In the genomic region with DNA sequence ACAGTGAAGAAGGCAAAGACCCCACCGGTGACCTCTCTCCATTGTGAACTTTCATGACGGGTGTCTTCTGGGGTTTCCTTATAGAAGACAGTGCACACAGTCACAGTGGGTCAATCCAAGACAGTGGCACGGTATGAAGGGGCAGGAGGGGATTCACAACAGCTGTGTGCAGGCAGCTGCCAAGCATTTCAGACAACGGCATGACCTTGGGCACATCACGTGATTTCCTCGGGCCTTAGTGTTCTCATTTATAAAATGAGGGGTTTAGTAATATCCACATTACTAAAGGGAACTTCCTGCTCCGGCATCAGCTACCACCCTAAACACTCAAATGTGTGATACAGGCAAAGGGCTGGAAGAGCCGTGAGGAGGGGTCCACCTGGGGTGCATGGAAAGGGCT, we compare ENCODE assay signal across 13 cellular contexts. TPM values are rescaled to one million over a fixed set of nuclear protein-coding genes. Genes with fewer than 3 reads are reported as not detected.
DNase-seq lines count a peak whose midpoint lies in the region; ATAC-seq and TF ChIP-seq lines count a peak whose summit lies in the region.
"Had no signal": no experiment of that assay in that cellular context is flagged by ENCODE, and none has a peak within 500 bp of the region (broad histone marks: within the 10 kb centered on the region; RNA-seq: fewer than 3 reads in every experiment).

No MANE protein-coding gene starts in this region.

- BruUV-seq in PC-9 (replicated peaks; lab: Mats Ljungman, UMichigan): no TSS peak

- H3K4me1 ChIP-seq in PC-9 (replicated peaks; ENCODE audit: insufficient read depth): peaks cover 49% of the 10 kb centered on the region
- H3K4me1 ChIP-seq in right atrium auricular region: no peaks in the 10 kb centered on the region
- H3K4me1 ChIP-seq in prostate gland (replicated peaks): peaks cover 29% of the 10 kb centered on the region

- no peak for TF ChIP-seq POLR2A in prostate gland (IDR thresholded peaks at IDR 0.05)

- CTCF ChIA-PET in PC-9 (lab: Charles Lee): no interaction called here

- H3K4me3 ChIP-seq in PC-9 (no peak overlapping the region), right atrium auricular region (no peak overlapping the region), prostate gland (no peak overlapping the region)
- H3K4me3 ChIP-seq: thoracic aorta had no signal

- peaks cover 61% of the 10 kb centered on the region; the same call in 1 of the 2 replicates for H3F3A ChIP-seq in PC-9 (ENCODE audit: insufficient read depth, low read depth)

- H4K20me1 ChIP-seq in PC-9 (ENCODE audit: insufficient read depth): no peaks in the 10 kb centered on the region

- intact Hi-C loops in PC-9 (cut with micrococcal nuclease; ENCODE audit: unreplicated experiment): no loop called here
- intact Hi-C loops in prostate gland (cut with DNase I): no loop called here

- H3K27me3 ChIP-seq in PC-9 (ENCODE audit: insufficient read depth, low read depth) (no peaks in the 10 kb centered on the region), right atrium auricular region (no peaks in the 10 kb centered on the region), prostate gland (replicated peaks; ENCODE audit: insufficient read depth) (no peaks in the 10 kb centered on the region)

- no peak overlapping the region for H2AFZ ChIP-seq in PC-9

- H3K79me2 ChIP-seq in PC-9 (ENCODE audit: low read depth): peaks cover 97% of the 10 kb centered on the region

- no peaks in the 10 kb centered on the region for H3K9me2 ChIP-seq in PC-9 (ENCODE audit: insufficient read depth)

- ATAC-seq in GM21723 (IDR thresholded peaks at IDR 0.05; ENCODE audit: unreplicated experiment) (no peak), GM19395 (IDR thresholded peaks at IDR 0.05; ENCODE audit: unreplicated experiment) (no peak), HG03520 (IDR thresholded peaks at IDR 0.05; ENCODE audit: unreplicated experiment) (no peak)
- ATAC-seq: HCT116 had no signal

- TF ChIP-seq CTCF in PC-9 (conservative IDR thresholded peaks at IDR 0.05): no peak
- TF ChIP-seq CTCF in right atrium auricular region (IDR thresholded peaks at IDR 0.05): no peak
- no peak for TF ChIP-seq CTCF in prostate gland (IDR thresholded peaks at IDR 0.05)

- WGBS in prostate gland: 73% methylated on average over 8 of the region's 8 CpGs

- peaks cover 35% of the 10 kb centered on the region for H3K36me3 ChIP-seq in PC-9 (ENCODE audit: low read depth)
- no peaks in the 10 kb centered on the region for H3K36me3 ChIP-seq in right atrium auricular region
- no peaks in the 10 kb centered on the region for H3K36me3 ChIP-seq in prostate gland
- H3K36me3 ChIP-seq: thoracic aorta had no signal

- peak; percentile 90 for DNase-seq in CD1c-positive myeloid dendritic cell (ENCODE audit: extremely low spot score)
- DNase-seq in PC-9: no peak
- peak; percentile 62 for DNase-seq in right atrium auricular region (ENCODE audit: low spot score)
- no peak for DNase-seq in prostate gland (ENCODE audit: low spot score)
- DNase-seq in A172 (ENCODE audit: low spot score): no peak
- DNase-seq: activated CD8-positive, alpha-beta memory T cell treated with anti-CD3 and anti-CD28 coated beads, Interleukin-2, amount 50 U/mL, for 48 hours; activated naive CD8-positive, alpha-beta T cell treated with anti-CD3 and anti-CD28 coated beads for 36 hours; glutamatergic neuron had no signal

- H3K9me3 ChIP-seq in PC-9 (ENCODE audit: insufficient read depth, low read depth) (no peaks in the 10 kb centered on the region), right atrium auricular region (no peaks in the 10 kb centered on the region), prostate gland (no peaks in the 10 kb centered on the region)
- H3K9me3 ChIP-seq: thoracic aorta had no signal

- H3K4me2 ChIP-seq in PC-9: peak overlapping the region; percentile 58; the same call in 1 of the 2 replicates

- H3K27ac ChIP-seq in PC-9 (peak overlapping the region; percentile 66), right atrium auricular region (peak overlapping the region in 1 of 2 donors; percentile 5), prostate gland (peak overlapping the region; percentile 66 to 85)

- POLR2A ChIA-PET in PC-9 (lab: Charles Lee; ENCODE audit: unreplicated experiment): no interaction called here

RNA-seq across cellular contexts. Expression of a gene that starts 42.9 kb away (rescaled TPM):
- total RNA-seq in PC-9 (2021) (78.0 and 79.0 TPM in 2 replicates), right atrium auricular region (10 to 100 TPM in 1 of 2 donors, 1 to 10 TPM in 1; 4.4 to 13.7 TPM), prostate gland (100 to 1,000 TPM; 241 to 302 TPM)
- 2.8 and 4.9 TPM in 2 replicates for total RNA-seq in A172 (2014; rRNA removed; shearing (Covaris generic))

Comparison
In these comparisons a context has a peak if more than half of its experiments do, and no peak if none do; other contexts are left out.
1. DNase-seq: peak in CD1c-positive myeloid dendritic cell (single experiment) and right atrium auricular region (single experiment); none in PC-9 (0 of 2), prostate gland (single experiment) and A172 (single experiment).